In genomic region chr6:90293319-90293937, GRCh38 we compare ENCODE assay signal across 13 cellular contexts. TPM values are rescaled to one million over a fixed set of nuclear protein-coding genes. Genes with fewer than 3 reads are reported as not detected.
DNase-seq lines count a peak whose midpoint lies in the region; ATAC-seq lines count a peak whose summit lies in the region.
"Had no signal": no experiment of that assay in that cellular context is flagged by ENCODE, and none has a peak within 500 bp of the region (broad histone marks: within the 10 kb centered on the region; RNA-seq: fewer than 3 reads in every experiment).

No MANE protein-coding gene starts in this region.

- peaks cover 14% of the 10 kb centered on the region for H3K79me1 ChIP-seq in trophoblast cell (ENCODE audit: low read length)

- no peak overlapping the region for H3K14ac ChIP-seq in trophoblast cell (ENCODE audit: low read length)

- peaks cover 64% of the 10 kb centered on the region for H3K36me3 Mint-ChIP-seq in activated T-helper 2 cell treated with anti-CD3 and anti-CD28 coated beads, Interferon-gamma antibody, Interleukin-2, Interleukin-4, amounts not matched to agents 10 μg/mL and 5 μg/mL and 100 μg/mL, durations not matched to agents 14 hours and 24 hours and 36 hours (ENCODE audit: low read depth)
- H3K36me3 Mint-ChIP-seq in naive thymus-derived CD8-positive, alpha-beta T cell: peaks cover 0 to 26% (median 17%) of the 10 kb centered on the region in 3 donors

- peak; percentile 18 for DNase-seq in Caki2 (ENCODE audit: low read depth)
- DNase-seq in NCI-H1694 treated with DMSO at 0.1 percent for 48 hours (lab: John Stamatoyannopoulos, UW): peak; percentile 80
- DNase-seq in activated T-helper 2 cell treated with anti-CD3 and anti-CD28 coated beads, Interferon-gamma antibody, Interleukin-2, Interleukin-4, amounts not matched to agents 10 μg/mL and 5 μg/mL and 100 μg/mL, durations not matched to agents 14 hours and 24 hours and 36 hours (ENCODE audit: low spot score): no peak
- peak in 2 of 10 donors; percentile 8 to 16 for DNase-seq in naive thymus-derived CD8-positive, alpha-beta T cell
- DNase-seq in NOMO-1 treated with dmso at 0.1 percent for 144 hours (lab: John Stamatoyannopoulos, UW; ENCODE audit: unreplicated experiment): no peak
- no peak for DNase-seq in T1000 (lab: John Stamatoyannopoulos, UW)
- no peak for DNase-seq in trophoblast cell
- DNase-seq: activated CD4-positive, CD25-positive, alpha-beta regulatory T cell treated with anti-CD3 and anti-CD28 coated beads, Interleukin-2, amount 50 U/mL, for 72 hours; anterior cingulate cortex; effector memory CD8-positive, alpha-beta T cell; heart left ventricle; small intestine had no signal

- no peak overlapping the region for H3K27ac ChIP-seq in trophoblast cell (ENCODE audit: low read depth, low read length)
- H3K27ac ChIP-seq: heart left ventricle had no signal

- H3K27me3 ChIP-seq in trophoblast cell (ENCODE audit: insufficient read depth, low read length): peaks cover 7% of the 10 kb centered on the region

- peaks cover 4 to 6% of the 10 kb centered on the region in 2 experiments for H3K4me1 ChIP-seq in trophoblast cell (ENCODE audit: control insufficient read depth in 1 of 2, insufficient read depth in 2 of 2, low read length in 2 of 2)

- H4K12ac ChIP-seq in trophoblast cell (ENCODE audit: low read depth, low read length): no peak overlapping the region

- H3K18ac ChIP-seq in trophoblast cell (ENCODE audit: low read length): no peak overlapping the region

- intact Hi-C loops in activated T-helper 2 cell treated with anti-CD3 and anti-CD28 coated beads, Interferon-gamma antibody, Interleukin-2, Interleukin-4, amounts not matched to agents 10 μg/mL and 5 μg/mL and 100 μg/mL, durations not matched to agents 14 hours and 24 hours and 36 hours (cut with micrococcal nuclease): no loop called here

- no peak for ATAC-seq in naive thymus-derived CD8-positive, alpha-beta T cell
- ATAC-seq: effector memory CD8-positive, alpha-beta T cell; GM12878; heart left ventricle had no signal

- no peak overlapping the region for H3K4me2 ChIP-seq in trophoblast cell (ENCODE audit: low read length)

- POLR2A ChIA-PET in naive thymus-derived CD8-positive, alpha-beta T cell (lab: Charles Lee): interaction anchor here (1.1 to 6.1 kb wide), 10 partner anchors 7 to 210 kb away, joined by 3 to 65 read pairs (median 5); no protein-coding TSS in a partner anchor

- no peak overlapping the region for H2AK5ac ChIP-seq in trophoblast cell (ENCODE audit: low read length)

- no peak overlapping the region for H3K4me3 ChIP-seq in trophoblast cell (ENCODE audit: low read depth, low read length)
- H3K4me3 ChIP-seq: GM12878 had no signal

- H3K9me3 Mint-ChIP-seq in activated T-helper 2 cell treated with anti-CD3 and anti-CD28 coated beads, Interferon-gamma antibody, Interleukin-2, Interleukin-4, amounts not matched to agents 10 μg/mL and 5 μg/mL and 100 μg/mL, durations not matched to agents 14 hours and 24 hours and 36 hours: no peaks in the 10 kb centered on the region
- no peaks in the 10 kb centered on the region for H3K9me3 Mint-ChIP-seq in naive thymus-derived CD8-positive, alpha-beta T cell
- H3K9me3 Mint-ChIP-seq: effector memory CD8-positive, alpha-beta T cell had no signal

- no peak overlapping the region for H2BK5ac ChIP-seq in trophoblast cell (ENCODE audit: low read depth, low read length, poor library complexity)

- in situ Hi-C loops in Caki2 (cut with HindIII; ENCODE audit: low pct_unique_long_range_greater_than_20kb, low sequenced_read_pairs): loop anchor here (25.0 kb wide), 1 partner anchor 306 kb away; no protein-coding TSS in a partner anchor

- H4K91ac ChIP-seq in trophoblast cell (ENCODE audit: low read depth, low read length): no peak overlapping the region

- no peak overlapping the region for H3K4ac ChIP-seq in trophoblast cell (ENCODE audit: low read depth, low read length)

- H2AFZ ChIP-seq in trophoblast cell (ENCODE audit: insufficient read depth, low read length, poor library complexity): no peak overlapping the region

- no peak overlapping the region for H3K23ac ChIP-seq in trophoblast cell (ENCODE audit: low read length)

- no peak overlapping the region for H3K9ac ChIP-seq in trophoblast cell (ENCODE audit: low read length)

- H3K4me3 Mint-ChIP-seq in activated T-helper 2 cell treated with anti-CD3 and anti-CD28 coated beads, Interferon-gamma antibody, Interleukin-2, Interleukin-4, amounts not matched to agents 10 μg/mL and 5 μg/mL and 100 μg/mL, durations not matched to agents 14 hours and 24 hours and 36 hours (ENCODE audit: low read depth): peak overlapping the region; percentile 91
- peak overlapping the region; percentile 84 to 99 (median 90) for H3K4me3 Mint-ChIP-seq in naive thymus-derived CD8-positive, alpha-beta T cell

- peaks cover 4% of the 10 kb centered on the region for H3K79me2 ChIP-seq in trophoblast cell (ENCODE audit: control insufficient read depth, insufficient read depth, low read length, poor library complexity)

- no peaks in the 10 kb centered on the region for H3K36me3 ChIP-seq in trophoblast cell (ENCODE audit: control insufficient read depth in 1 of 2, insufficient read depth in 2 of 2, low read length in 2 of 2)
- H3K36me3 ChIP-seq: heart left ventricle had no signal

- no peaks in the 10 kb centered on the region for H3K9me3 ChIP-seq in trophoblast cell (ENCODE audit: insufficient read depth, low read depth, low read length)
- H3K9me3 ChIP-seq: heart left ventricle had no signal

- peaks cover 3% of the 10 kb centered on the region for H3K27me3 Mint-ChIP-seq in activated T-helper 2 cell treated with anti-CD3 and anti-CD28 coated beads, Interferon-gamma antibody, Interleukin-2, Interleukin-4, amounts not matched to agents 10 μg/mL and 5 μg/mL and 100 μg/mL, durations not matched to agents 14 hours and 24 hours and 36 hours (ENCODE audit: low read depth)
- H3K27me3 Mint-ChIP-seq in naive thymus-derived CD8-positive, alpha-beta T cell: no peaks in the 10 kb centered on the region

- no CpG with 5 or more reads among the region's 3 CpGs for WGBS in trophoblast cell (ENCODE audit: extremely low coverage, insufficient coverage, insufficient read length)

- H3K27ac Mint-ChIP-seq in activated T-helper 2 cell treated with anti-CD3 and anti-CD28 coated beads, Interferon-gamma antibody, Interleukin-2, Interleukin-4, amounts not matched to agents 10 μg/mL and 5 μg/mL and 100 μg/mL, durations not matched to agents 14 hours and 24 hours and 36 hours: peak overlapping the region; percentile 93
- H3K27ac Mint-ChIP-seq in naive thymus-derived CD8-positive, alpha-beta T cell: peak overlapping the region; percentile 89 to 100 (median 96)

- peaks cover 65% of the 10 kb centered on the region for H3K4me1 Mint-ChIP-seq in activated T-helper 2 cell treated with anti-CD3 and anti-CD28 coated beads, Interferon-gamma antibody, Interleukin-2, Interleukin-4, amounts not matched to agents 10 μg/mL and 5 μg/mL and 100 μg/mL, durations not matched to agents 14 hours and 24 hours and 36 hours (ENCODE audit: low read depth)
- H3K4me1 Mint-ChIP-seq in naive thymus-derived CD8-positive, alpha-beta T cell: peaks cover 30 to 76% (median 62%) of the 10 kb centered on the region in 4 donors

- H2BK120ac ChIP-seq in trophoblast cell (ENCODE audit: insufficient read depth, low read length, poor library complexity): no peak overlapping the region

- no peak overlapping the region for H4K8ac ChIP-seq in trophoblast cell (ENCODE audit: low read depth, low read length)

- H2BK12ac ChIP-seq in trophoblast cell (ENCODE audit: low read length): no peak overlapping the region

RNA-seq across cellular contexts. Expression of gene BACH2, which starts 3.2 kb away (rescaled TPM):
- 2.2 and 8.1 TPM in 2 replicates for total RNA-seq in Caki2 (2014; rRNA removed; shearing (Covaris generic); ENCODE audit: low replicate concordance)
- total RNA-seq in activated T-helper 2 cell treated with anti-CD3 and anti-CD28 coated beads, Interferon-gamma antibody, Interleukin-2, Interleukin-4, amounts not matched to agents 10 μg/mL and 5 μg/mL and 100 μg/mL, durations not matched to agents 14 hours and 24 hours and 36 hours: 88.8 and 89.7 TPM in 2 replicates
- 100 to 1,000 TPM; 116 to 126 TPM for total RNA-seq in naive thymus-derived CD8-positive, alpha-beta T cell
- polyA plus RNA-seq in naive thymus-derived CD8-positive, alpha-beta T cell: 10 to 100 TPM; 17.5 to 29.3 (median 21.7) TPM
- 4.4 and 5.2 TPM in 2 replicates for polyA plus RNA-seq in trophoblast cell (2013)

Comparison
In these comparisons a context has a peak if more than half of its experiments do, and no peak if none do; other contexts are left out.
1. DNase-seq: peak in Caki2 (single experiment) and NCI-H1694 treated with DMSO at 0.1 percent for 48 hours (single experiment); none in activated T-helper 2 cell treated with anti-CD3 and anti-CD28 coated beads, Interferon-gamma antibody, Interleukin-2, Interleukin-4, amounts not matched to agents 10 μg/mL and 5 μg/mL and 100 μg/mL, durations not matched to agents 14 hours and 24 hours and 36 hours (single experiment), NOMO-1 treated with dmso at 0.1 percent for 144 hours (single experiment), T1000 (single experiment) and trophoblast cell (0 of 2).